In the genomic region with DNA sequence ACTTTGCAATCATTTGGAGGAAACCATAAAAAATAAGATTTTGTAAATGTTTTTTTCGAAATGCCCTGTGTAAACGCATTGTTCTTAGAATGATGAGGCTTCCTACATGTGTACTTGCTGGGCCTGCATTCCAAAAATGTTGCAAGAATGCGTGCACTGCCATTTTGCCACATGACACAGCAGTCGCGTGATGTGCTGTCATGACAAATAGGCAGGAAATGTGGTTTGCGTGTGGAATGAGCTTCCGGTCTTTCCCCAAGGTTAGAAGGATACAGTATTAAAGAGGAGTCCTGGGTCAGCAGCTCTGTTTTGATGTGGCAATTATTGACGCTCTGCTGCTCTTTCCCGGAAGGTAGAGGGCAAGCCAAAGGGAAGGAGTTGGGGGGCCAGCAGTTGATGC, we compare ENCODE assay signal across 11 cellular contexts. TPM values are rescaled to one million over a fixed set of nuclear protein-coding genes. Genes with fewer than 3 reads are reported as not detected.
A peak's percentile ranks its signal among the peaks of the same experiment; 100 is the strongest.
DNase-seq lines count a peak whose midpoint lies in the region; ATAC-seq and TF ChIP-seq lines count a peak whose summit lies in the region.
"Had no signal": no experiment of that assay in that cellular context is flagged by ENCODE, and none has a peak within 500 bp of the region (broad histone marks: within the 10 kb centered on the region; RNA-seq: fewer than 3 reads in every experiment).

No MANE protein-coding gene starts in this region.

- H3F3A ChIP-seq in GM23248 (ENCODE audit: insufficient read depth) (peaks cover 5% of the 10 kb centered on the region), smooth muscle cell (ENCODE audit: low read depth) (no peaks in the 10 kb centered on the region)

- H3K27ac Mint-ChIP-seq in naive thymus-derived CD8-positive, alpha-beta T cell: no peak overlapping the region

- H4K20me1 ChIP-seq in GM23248 (ENCODE audit: insufficient read depth): no peaks in the 10 kb centered on the region
- H4K20me1 ChIP-seq in smooth muscle cell (ENCODE audit: low read depth): no peaks in the 10 kb centered on the region

- peaks cover 3 to 12% (median 10%) of the 10 kb centered on the region in 5 donors for H3K27me3 Mint-ChIP-seq in naive thymus-derived CD8-positive, alpha-beta T cell

- WGBS in GM23248 (ENCODE audit: low coverage in 1 of 2, low lambda C conversion rate in 2 of 2, missing lambda C conversion rate in 2 of 2), 2 experiments: 23 to 24% methylated on average over 9 of the region's 9 CpGs
- 87% methylated on average over 9 of the region's 9 CpGs for WGBS in smooth muscle cell (ENCODE audit: low lambda C conversion rate)

- H3K27ac ChIP-seq in GM23248: peak overlapping the region; percentile 97
- no peak overlapping the region for H3K27ac ChIP-seq in smooth muscle cell (ENCODE audit: low read depth)

- H3K4me3 Mint-ChIP-seq in naive thymus-derived CD8-positive, alpha-beta T cell: no peak overlapping the region

- POLR2A ChIA-PET in naive thymus-derived CD8-positive, alpha-beta T cell (lab: Charles Lee): no interaction called here

- no peaks in the 10 kb centered on the region for H3K9me2 ChIP-seq in GM23248 (ENCODE audit: insufficient read depth)

- no peaks in the 10 kb centered on the region for H3K4me1 Mint-ChIP-seq in naive thymus-derived CD8-positive, alpha-beta T cell

- ATAC-seq in naive thymus-derived CD8-positive, alpha-beta T cell: no peak

- no peaks in the 10 kb centered on the region for H3K36me3 Mint-ChIP-seq in naive thymus-derived CD8-positive, alpha-beta T cell

- no peaks in the 10 kb centered on the region for H3K79me2 ChIP-seq in GM23248 (ENCODE audit: insufficient read depth)
- H3K79me2 ChIP-seq in smooth muscle cell (ENCODE audit: low read depth): no peaks in the 10 kb centered on the region

- DNase-seq in GM23248: peak; percentile 95
- peak; percentile 76 for DNase-seq in NOMO-1 treated with DMSO at 0.1 percent for 48 hours (lab: John Stamatoyannopoulos, UW; ENCODE audit: unreplicated experiment)
- peak; percentile 95 for DNase-seq in epithelial cell of esophagus (ENCODE audit: low read depth)
- peak; percentile 52 for DNase-seq in skeletal muscle cell (ENCODE audit: low read depth)
- DNase-seq in naive thymus-derived CD8-positive, alpha-beta T cell: no peak
- no peak for DNase-seq in smooth muscle cell (lab: John Stamatoyannopoulos, UW; ENCODE audit: unreplicated experiment)
- DNase-seq in GDM1 (lab: John Stamatoyannopoulos, UW): no peak

- H3K4me1 ChIP-seq in GM23248 (ENCODE audit: insufficient read depth) (peaks cover 34% of the 10 kb centered on the region), smooth muscle cell (ENCODE audit: low read depth) (no peaks in the 10 kb centered on the region)

- H3K36me3 ChIP-seq in GM23248 (ENCODE audit: low read depth) (no peaks in the 10 kb centered on the region), smooth muscle cell (ENCODE audit: low read depth) (no peaks in the 10 kb centered on the region)

- TF ChIP-seq CTCF in epithelial cell of esophagus (IDR thresholded peaks at IDR 0.05; ENCODE audit: insufficient read depth, low read depth, low read length, missing control alignments): no peak
- no peak for TF ChIP-seq CTCF in smooth muscle cell (IDR thresholded peaks at IDR 0.05; ENCODE audit: borderline replicate concordance, insufficient read depth, poor library complexity, severe bottlenecking)

- no peaks in the 10 kb centered on the region for H3K9me3 Mint-ChIP-seq in naive thymus-derived CD8-positive, alpha-beta T cell

- in situ Hi-C loops in GM23248 (cut with MboI): no loop called here

- H3K4me3 ChIP-seq in GM23248 (peak overlapping the region; percentile 24; the same call in 1 of the 2 replicates), epithelial cell of esophagus (ENCODE audit: low read length) (no peak overlapping the region), skeletal muscle cell (ENCODE audit: low read depth, low read length) (no peak overlapping the region), smooth muscle cell (no peak overlapping the region)

- H2AFZ ChIP-seq in GM23248 (peak overlapping the region; percentile 68), smooth muscle cell (ENCODE audit: low read depth) (no peak overlapping the region)

- H3K4me2 ChIP-seq in GM23248 (ENCODE audit: unreplicated experiment) (peak overlapping the region; percentile 69), smooth muscle cell (no peak overlapping the region)

- peak overlapping the region; percentile 72 for H3K9ac ChIP-seq in GM23248
- no peak overlapping the region for H3K9ac ChIP-seq in smooth muscle cell (ENCODE audit: low read depth)

- no peaks in the 10 kb centered on the region for H3K9me3 ChIP-seq in GM23248 (ENCODE audit: low read depth)
- no peaks in the 10 kb centered on the region for H3K9me3 ChIP-seq in smooth muscle cell (replicated peaks; ENCODE audit: low read depth)

- H3K27me3 ChIP-seq in GM23248 (replicated peaks; ENCODE audit: insufficient read depth) (no peaks in the 10 kb centered on the region), smooth muscle cell (ENCODE audit: low read depth) (no peaks in the 10 kb centered on the region)

RNA-seq across cellular contexts. Expression of a gene that starts 18.1 kb away (rescaled TPM):
- total RNA-seq in GM23248 (2014; rRNA removed; shearing (Covaris generic)): 6.1 and 13.0 TPM in 2 replicates
- polyA plus RNA-seq in GM23248 (2016; fragmentation: Nextera tagmentation; extraction: Ambion mirVana) (10.6 and 10.7 TPM in 2 replicates), smooth muscle cell (8.9 and 15.5 TPM in 2 replicates)
- total RNA-seq in naive thymus-derived CD8-positive, alpha-beta T cell: 1 to 10 TPM; 1.5 to 1.9 TPM
- polyA plus RNA-seq in naive thymus-derived CD8-positive, alpha-beta T cell: under 1 TPM in 1 of 3 donors, not detected in 2; 0.09 TPM
- 26.8 and 29.8 TPM in 2 replicates for total RNA-seq in smooth muscle cell
- total RNA-seq: mucosa of gallbladder had no signal

RNA-seq across cellular contexts. Expression of a gene that starts 38.4 kb away (rescaled TPM):
- not detected in 2 replicates for total RNA-seq in GM23248 (2014; rRNA removed; shearing (Covaris generic))
- polyA plus RNA-seq in GM23248 (2016; fragmentation: Nextera tagmentation; extraction: Ambion mirVana) (not detected in 2 replicates), smooth muscle cell (not detected in 2 replicates)
- total RNA-seq in naive thymus-derived CD8-positive, alpha-beta T cell: not detected
- polyA plus RNA-seq in naive thymus-derived CD8-positive, alpha-beta T cell: not detected
- 0.31 TPM in 1 of 2 replicates, not detected in the other for total RNA-seq in smooth muscle cell
- total RNA-seq: aorta, mucosa of gallbladder, PC-3, subcutaneous adipose tissue had no signal
- polyA plus RNA-seq: aorta had no signal

Comparison
In these comparisons a context has a peak if more than half of its experiments do, and no peak if none do; other contexts are left out.
1. DNase-seq: peak in GM23248 (single experiment), NOMO-1 treated with DMSO at 0.1 percent for 48 hours (single experiment), epithelial cell of esophagus (single experiment) and skeletal muscle cell (single experiment); none in naive thymus-derived CD8-positive, alpha-beta T cell (0 of 10), smooth muscle cell (single experiment) and GDM1 (single experiment).